Comparison of ENCODE assay signal across 11 cellular contexts in genomic region chr12:110279561-110279960, GRCh38. TPM values are rescaled to one million over a fixed set of nuclear protein-coding genes. Genes with fewer than 3 reads are reported as not detected.
DNase-seq lines count a peak whose midpoint lies in the region; ATAC-seq and TF ChIP-seq lines count a peak whose summit lies in the region.
"Had no signal": no experiment of that assay in that cellular context is flagged by ENCODE, and none has a peak within 500 bp of the region (broad histone marks: within the 10 kb centered on the region; RNA-seq: fewer than 3 reads in every experiment).

No MANE protein-coding gene starts in this region.

- no peaks in the 10 kb centered on the region for H3K9me3 ChIP-seq in HEK293 (ENCODE audit: control insufficient read depth, insufficient read depth, low read depth, low read length)
- H3K9me3 ChIP-seq: upper lobe of left lung had no signal

- no peak overlapping the region; the same call in 1 of the 2 replicates for H3K27ac ChIP-seq in HEK293 (ENCODE audit: extremely low read depth, low read depth, low read length)

- intact Hi-C loops in activated T-helper 1 cell treated with anti-CD3 and anti-CD28 coated beads, Interleukin-12 subunit alpha, Interleukin-12 subunit beta, Interleukin-2, Interleukin-4 antibody, amounts not matched to agents 30 ng/mL and 10 ng/mL and 1 ng/mL, durations not matched to agents 14 hours and 24 hours and 36 hours (cut with micrococcal nuclease), result no loop called here

- peaks cover 10% of the 10 kb centered on the region for H3K4me1 ChIP-seq in HEK293 (ENCODE audit: control insufficient read depth, insufficient read depth, low read length)

- TF ChIP-seq CTCF in HEK293 (tag by site-specific recombination; IDR thresholded peaks at IDR 0.05) (no peak), neural crest cell (conservative IDR thresholded peaks at IDR 0.05) (no peak)

- DNase-seq in NCI-H510A treated with DMSO at 0.1 percent for 48 hours (lab: John Stamatoyannopoulos, UW) (peak; percentile 50), NCI-H510A (lab: John Stamatoyannopoulos, UW) (no peak), neural crest cell (ENCODE audit: low read depth, low spot score) (no peak)
- DNase-seq in activated T-helper 1 cell treated with anti-CD3 and anti-CD28 coated beads, Interleukin-12 subunit alpha, Interleukin-12 subunit beta, Interleukin-2, Interleukin-4 antibody, amounts not matched to agents 30 ng/mL and 10 ng/mL and 1 ng/mL, durations not matched to agents 14 hours and 24 hours and 36 hours (ENCODE audit: low spot score), result no peak
- DNase-seq: ACHN, SHP77 treated with DMSO at 0.1 percent for 48 hours had no signal

- POLR2A ChIA-PET in HEK293 (lab: Yijun Ruan, JAX), result interaction anchor here (1.2 to 2.7 kb wide), 4 partner anchors 12 to 156 kb away, joined by 3 to 18 read pairs (median 4); partner anchors contain the start of gene IFT81

- peaks cover 34% of the 10 kb centered on the region for H3K4me1 Mint-ChIP-seq in activated T-helper 1 cell treated with anti-CD3 and anti-CD28 coated beads, Interleukin-12 subunit alpha, Interleukin-12 subunit beta, Interleukin-2, Interleukin-4 antibody, amounts not matched to agents 30 ng/mL and 10 ng/mL and 1 ng/mL, durations not matched to agents 14 hours and 24 hours and 36 hours (ENCODE audit: low read depth)
- H3K4me1 Mint-ChIP-seq in neural crest cell, result peaks cover 43% of the 10 kb centered on the region

- no peaks in the 10 kb centered on the region for H3K9me3 Mint-ChIP-seq in activated T-helper 1 cell treated with anti-CD3 and anti-CD28 coated beads, Interleukin-12 subunit alpha, Interleukin-12 subunit beta, Interleukin-2, Interleukin-4 antibody, amounts not matched to agents 30 ng/mL and 10 ng/mL and 1 ng/mL, durations not matched to agents 14 hours and 24 hours and 36 hours
- H3K9me3 Mint-ChIP-seq in neural crest cell, result no peaks in the 10 kb centered on the region

- no peak overlapping the region for H3K27ac Mint-ChIP-seq in activated T-helper 1 cell treated with anti-CD3 and anti-CD28 coated beads, Interleukin-12 subunit alpha, Interleukin-12 subunit beta, Interleukin-2, Interleukin-4 antibody, amounts not matched to agents 30 ng/mL and 10 ng/mL and 1 ng/mL, durations not matched to agents 14 hours and 24 hours and 36 hours
- H3K27ac Mint-ChIP-seq in neural crest cell (ENCODE audit: unreplicated experiment), result no peak overlapping the region

- H3K36me3 Mint-ChIP-seq in activated T-helper 1 cell treated with anti-CD3 and anti-CD28 coated beads, Interleukin-12 subunit alpha, Interleukin-12 subunit beta, Interleukin-2, Interleukin-4 antibody, amounts not matched to agents 30 ng/mL and 10 ng/mL and 1 ng/mL, durations not matched to agents 14 hours and 24 hours and 36 hours (ENCODE audit: low read depth), result peaks cover 25% of the 10 kb centered on the region
- H3K36me3 Mint-ChIP-seq in neural crest cell (ENCODE audit: low read depth), result peaks cover 3% of the 10 kb centered on the region

- H3K27me3 Mint-ChIP-seq in activated T-helper 1 cell treated with anti-CD3 and anti-CD28 coated beads, Interleukin-12 subunit alpha, Interleukin-12 subunit beta, Interleukin-2, Interleukin-4 antibody, amounts not matched to agents 30 ng/mL and 10 ng/mL and 1 ng/mL, durations not matched to agents 14 hours and 24 hours and 36 hours (ENCODE audit: insufficient read depth), result peaks cover 5% of the 10 kb centered on the region
- no peaks in the 10 kb centered on the region for H3K27me3 Mint-ChIP-seq in neural crest cell (ENCODE audit: low read depth)

- peak overlapping the region; percentile 85 for H3K4me3 Mint-ChIP-seq in activated T-helper 1 cell treated with anti-CD3 and anti-CD28 coated beads, Interleukin-12 subunit alpha, Interleukin-12 subunit beta, Interleukin-2, Interleukin-4 antibody, amounts not matched to agents 30 ng/mL and 10 ng/mL and 1 ng/mL, durations not matched to agents 14 hours and 24 hours and 36 hours
- H3K4me3 Mint-ChIP-seq in neural crest cell, result peak overlapping the region; percentile 94

- CTCF ChIA-PET in HEK293 (lab: Yijun Ruan, JAX), result interaction anchor here (1.0 to 2.4 kb wide), 4 partner anchors 9 to 178 kb away, joined by 5 to 11 read pairs (median 6); no protein-coding TSS in a partner anchor

- ATAC-seq in HG03378 (IDR thresholded peaks at IDR 0.05; ENCODE audit: unreplicated experiment), result no peak
- no peak for ATAC-seq in GM18861 (IDR thresholded peaks at IDR 0.05; ENCODE audit: unreplicated experiment)
- no peak for ATAC-seq in HG02571 (IDR thresholded peaks at IDR 0.05; ENCODE audit: unreplicated experiment)

- H3K36me3 ChIP-seq in HEK293 (ENCODE audit: control insufficient read depth in 2 of 2, insufficient read depth in 1 of 2, low read length in 2 of 2), result peaks cover 0 to 21% of the 10 kb centered on the region in 2 experiments; a peak in 1 of 3 replicates
- H3K36me3 ChIP-seq: upper lobe of left lung had no signal

- H3K4me3 ChIP-seq in HEK293 (ENCODE audit: low read depth, low read length), result no peak overlapping the region

TF ChIP-seq in HEK293, 187 proteins besides CTCF, POLR2A, EP300 and RAD21:
- no peak for TF ChIP-seq ZNF830 (tag by site-specific recombination; IDR thresholded peaks at IDR 0.05; ENCODE audit: low read depth)
- 0 out of 2 replicates have a peak, but pooled peaks have one; percentile 17 for TF ChIP-seq WT1 (tag by site-specific recombination; IDR thresholded peaks at IDR 0.05)

RNA-seq across cellular contexts. Expression of gene ATP2A2, which starts 1.5 kb away (rescaled TPM):
- total RNA-seq in activated T-helper 1 cell treated with anti-CD3 and anti-CD28 coated beads, Interleukin-12 subunit alpha, Interleukin-12 subunit beta, Interleukin-2, Interleukin-4 antibody, amounts not matched to agents 30 ng/mL and 10 ng/mL and 1 ng/mL, durations not matched to agents 14 hours and 24 hours and 36 hours, result 208 and 211 TPM in 2 replicates
- total RNA-seq in neural crest cell, result 234 and 242 TPM in 2 replicates
